17 cellular contexts compared by ENCODE assay signal in genomic region chr3:122410111-122410510, GRCh38. TPM values are rescaled to one million over a fixed set of nuclear protein-coding genes. Genes with fewer than 3 reads are reported as not detected.
DNase-seq lines count a peak whose midpoint lies in the region; ATAC-seq and TF ChIP-seq lines count a peak whose summit lies in the region.
"Had no signal": no experiment of that assay in that cellular context is flagged by ENCODE, and none has a peak within 500 bp of the region (broad histone marks: within the 10 kb centered on the region; RNA-seq: fewer than 3 reads in every experiment).

No MANE protein-coding gene starts in this region.

- peak overlapping the region in 1 of 2 experiments; percentile 44 for H3K4me3 ChIP-seq in neutrophil (ENCODE audit: low read depth in 1 of 2, low read length in 1 of 2)

- H3K27ac Mint-ChIP-seq in activated CD8-positive, alpha-beta T cell treated with anti-CD3 and anti-CD28 coated beads for 36 hours: peak overlapping the region; percentile 82
- no peak overlapping the region for H3K27ac Mint-ChIP-seq in activated CD8-positive, alpha-beta T cell treated with anti-CD3 and anti-CD28 coated beads, Interleukin-2, amount 10 ng/mL, durations not matched to agents 7 days and 5 days
- H3K27ac Mint-ChIP-seq in CD14-positive monocyte: peak overlapping the region in 5 of 7 donors; percentile 70 to 99 (median 92)
- H3K27ac Mint-ChIP-seq in activated naive CD8-positive, alpha-beta T cell treated with anti-CD3 and anti-CD28 coated beads for 36 hours: peak overlapping the region; percentile 76

- intact Hi-C loops in activated CD8-positive, alpha-beta T cell treated with anti-CD3 and anti-CD28 coated beads for 36 hours (cut with micrococcal nuclease): loop anchor here (10.0 kb wide), 1 partner anchor 275 kb away; the partner anchor contains the start of gene PARP14
- intact Hi-C loops in CD14-positive monocyte (cut with micrococcal nuclease): loop anchor here (10.0 kb wide), 2 partner anchors 105 to 865 kb away; partner anchors contain the start of genes POLQ (in 2 of the 2) and KPNA1 (in 1 of the 2)
- intact Hi-C loops in posterior cingulate gyrus (cut with DNase I): no loop called here

- no peaks in the 10 kb centered on the region for H3K9me3 ChIP-seq in neutrophil

- ATAC-seq in activated CD8-positive, alpha-beta T cell treated with anti-CD3 and anti-CD28 coated beads for 36 hours: no peak
- ATAC-seq in activated CD8-positive, alpha-beta T cell treated with anti-CD3 and anti-CD28 coated beads, Interleukin-2, amount 10 ng/mL, durations not matched to agents 7 days and 5 days: no peak
- ATAC-seq: HepG2 had no signal

- CTCF ChIA-PET in activated CD8-positive, alpha-beta T cell treated with anti-CD3 and anti-CD28 coated beads for 36 hours (lab: Charles Lee): interaction anchor here (1.0 to 1.7 kb wide), 2 partner anchors 26 to 269 kb away, joined by 4 to 5 read pairs; partner anchors contain the start of gene FAM162A
- CTCF ChIA-PET in activated CD8-positive, alpha-beta T cell treated with anti-CD3 and anti-CD28 coated beads, Interleukin-2, amount 10 ng/mL, durations not matched to agents 7 days and 5 days (lab: Charles Lee): interaction anchor here (0.8 to 4.8 kb wide), 3 partner anchors 17 to 25 kb away, joined by 3 to 23 read pairs (median 23); partner anchors contain the start of gene FAM162A

- H3K36me3 ChIP-seq in neutrophil: peaks cover 7% of the 10 kb centered on the region

- H3K4me1 ChIP-seq in neutrophil (ENCODE audit: control insufficient read depth in 1 of 2, insufficient read depth in 1 of 2, low read depth in 1 of 2, low read length in 1 of 2): peaks cover 18 to 23% of the 10 kb centered on the region in 2 experiments

- H3K4me3 Mint-ChIP-seq in activated CD8-positive, alpha-beta T cell treated with anti-CD3 and anti-CD28 coated beads for 36 hours: no peak overlapping the region
- H3K4me3 Mint-ChIP-seq in activated CD8-positive, alpha-beta T cell treated with anti-CD3 and anti-CD28 coated beads, Interleukin-2, amount 10 ng/mL, durations not matched to agents 7 days and 5 days: no peak overlapping the region
- peak overlapping the region in 1 of 2 donors; percentile 91 for H3K4me3 Mint-ChIP-seq in CD14-positive monocyte
- no peak overlapping the region for H3K4me3 Mint-ChIP-seq in activated naive CD8-positive, alpha-beta T cell treated with anti-CD3 and anti-CD28 coated beads for 36 hours

- no peak for TF ChIP-seq CTCF in activated CD8-positive, alpha-beta T cell treated with anti-CD3 and anti-CD28 coated beads for 36 hours (IDR thresholded peaks at IDR 0.05)
- no peak for TF ChIP-seq CTCF in CD14-positive monocyte (IDR thresholded peaks at IDR 0.05)
- TF ChIP-seq CTCF in neutrophil (IDR thresholded peaks at IDR 0.05): no peak

- POLR2A ChIA-PET in activated CD8-positive, alpha-beta T cell treated with anti-CD3 and anti-CD28 coated beads for 36 hours (lab: Charles Lee): no interaction called here
- POLR2A ChIA-PET in activated CD8-positive, alpha-beta T cell treated with anti-CD3 and anti-CD28 coated beads, Interleukin-2, amount 10 ng/mL, durations not matched to agents 7 days and 5 days (lab: Charles Lee): no interaction called here

- no peaks in the 10 kb centered on the region for H3K9me3 Mint-ChIP-seq in activated CD8-positive, alpha-beta T cell treated with anti-CD3 and anti-CD28 coated beads for 36 hours
- no peaks in the 10 kb centered on the region for H3K9me3 Mint-ChIP-seq in activated CD8-positive, alpha-beta T cell treated with anti-CD3 and anti-CD28 coated beads, Interleukin-2, amount 10 ng/mL, durations not matched to agents 7 days and 5 days (ENCODE audit: insufficient read depth)
- peaks cover 0 to 2% (median 0%) of the 10 kb centered on the region in 7 donors for H3K9me3 Mint-ChIP-seq in CD14-positive monocyte
- no peaks in the 10 kb centered on the region for H3K9me3 Mint-ChIP-seq in activated naive CD8-positive, alpha-beta T cell treated with anti-CD3 and anti-CD28 coated beads for 36 hours

- no peak for DNase-seq in activated CD8-positive, alpha-beta T cell treated with anti-CD3 and anti-CD28 coated beads for 36 hours
- no peak for DNase-seq in activated CD8-positive, alpha-beta T cell treated with anti-CD3 and anti-CD28 coated beads, Interleukin-2, amount 10 ng/mL, durations not matched to agents 7 days and 5 days
- DNase-seq in CD14-positive monocyte (ENCODE audit: low spot score): no peak
- DNase-seq in activated naive CD8-positive, alpha-beta T cell treated with anti-CD3 and anti-CD28 coated beads for 36 hours: no peak
- DNase-seq in posterior cingulate gyrus: no peak
- DNase-seq in UCSD-AML1 (lab: John Stamatoyannopoulos, UW; ENCODE audit: unreplicated experiment): no peak
- no peak for DNase-seq in T1000 (lab: John Stamatoyannopoulos, UW)
- DNase-seq: C1 segment of cervical spinal cord, COR-L47, H7, Karpas-422, NCI-H1417, NCI-H446 treated with DMSO at 0.1 percent for 48 hours, NCI-H748 treated with DMSO at 0.1 percent for 48 hours, PC-3 had no signal

- H3K36me3 Mint-ChIP-seq in activated CD8-positive, alpha-beta T cell treated with anti-CD3 and anti-CD28 coated beads for 36 hours (ENCODE audit: low read depth): peaks cover 75% of the 10 kb centered on the region
- peaks cover 51% of the 10 kb centered on the region for H3K36me3 Mint-ChIP-seq in activated CD8-positive, alpha-beta T cell treated with anti-CD3 and anti-CD28 coated beads, Interleukin-2, amount 10 ng/mL, durations not matched to agents 7 days and 5 days (ENCODE audit: low read depth)
- H3K36me3 Mint-ChIP-seq in CD14-positive monocyte: peaks cover 14 to 31% of the 10 kb centered on the region in 2 donors
- peaks cover 26% of the 10 kb centered on the region for H3K36me3 Mint-ChIP-seq in activated naive CD8-positive, alpha-beta T cell treated with anti-CD3 and anti-CD28 coated beads for 36 hours

- no peaks in the 10 kb centered on the region for H3K27me3 Mint-ChIP-seq in activated CD8-positive, alpha-beta T cell treated with anti-CD3 and anti-CD28 coated beads for 36 hours
- no peaks in the 10 kb centered on the region for H3K27me3 Mint-ChIP-seq in activated CD8-positive, alpha-beta T cell treated with anti-CD3 and anti-CD28 coated beads, Interleukin-2, amount 10 ng/mL, durations not matched to agents 7 days and 5 days (ENCODE audit: low read depth)
- H3K27me3 Mint-ChIP-seq in CD14-positive monocyte (ENCODE audit: low read depth in 3 of 3): no peaks in the 10 kb centered on the region
- no peaks in the 10 kb centered on the region for H3K27me3 Mint-ChIP-seq in activated naive CD8-positive, alpha-beta T cell treated with anti-CD3 and anti-CD28 coated beads for 36 hours

- no peaks in the 10 kb centered on the region for H3K27me3 ChIP-seq in neutrophil

- H3K4me1 Mint-ChIP-seq in activated CD8-positive, alpha-beta T cell treated with anti-CD3 and anti-CD28 coated beads for 36 hours (ENCODE audit: low read depth): peaks cover 62% of the 10 kb centered on the region
- peaks cover 30% of the 10 kb centered on the region for H3K4me1 Mint-ChIP-seq in activated CD8-positive, alpha-beta T cell treated with anti-CD3 and anti-CD28 coated beads, Interleukin-2, amount 10 ng/mL, durations not matched to agents 7 days and 5 days (ENCODE audit: low read depth)
- peaks cover 46% of the 10 kb centered on the region for H3K4me1 Mint-ChIP-seq in CD14-positive monocyte
- H3K4me1 Mint-ChIP-seq in activated naive CD8-positive, alpha-beta T cell treated with anti-CD3 and anti-CD28 coated beads for 36 hours: peaks cover 47% of the 10 kb centered on the region

- peak overlapping the region; percentile 84 for H3K27ac ChIP-seq in neutrophil

RNA-seq across cellular contexts. Expression of gene WDR5B, which starts 5.8 kb away (rescaled TPM):
- total RNA-seq in activated CD8-positive, alpha-beta T cell treated with anti-CD3 and anti-CD28 coated beads for 36 hours: 1 to 10 TPM; 3.2 to 3.4 TPM
- total RNA-seq in activated CD8-positive, alpha-beta T cell treated with anti-CD3 and anti-CD28 coated beads, Interleukin-2, amount 10 ng/mL, durations not matched to agents 7 days and 5 days: 1 to 10 TPM; 4.5 to 5.1 TPM
- polyA plus RNA-seq in CD14-positive monocyte: under 1 TPM; 0.85 TPM
- total RNA-seq in activated naive CD8-positive, alpha-beta T cell treated with anti-CD3 and anti-CD28 coated beads for 36 hours: 1 to 10 TPM; 2.4 to 2.5 TPM

RNA-seq across cellular contexts. Expression of gene FAM162A, which starts 26.1 kb away (rescaled TPM):
- 100 to 1,000 TPM; 202 to 204 TPM for total RNA-seq in activated CD8-positive, alpha-beta T cell treated with anti-CD3 and anti-CD28 coated beads for 36 hours
- 10 to 100 TPM; 78.0 to 78.4 TPM for total RNA-seq in activated CD8-positive, alpha-beta T cell treated with anti-CD3 and anti-CD28 coated beads, Interleukin-2, amount 10 ng/mL, durations not matched to agents 7 days and 5 days
- polyA plus RNA-seq in CD14-positive monocyte: 10 to 100 TPM; 24.2 to 28.5 TPM
- 100 to 1,000 TPM; 147 to 148 TPM for total RNA-seq in activated naive CD8-positive, alpha-beta T cell treated with anti-CD3 and anti-CD28 coated beads for 36 hours

RNA-seq across cellular contexts. Expression of gene MIX23, which starts 27.1 kb away (rescaled TPM):
- total RNA-seq in activated CD8-positive, alpha-beta T cell treated with anti-CD3 and anti-CD28 coated beads for 36 hours: 100 to 1,000 TPM; 154 to 168 TPM
- total RNA-seq in activated CD8-positive, alpha-beta T cell treated with anti-CD3 and anti-CD28 coated beads, Interleukin-2, amount 10 ng/mL, durations not matched to agents 7 days and 5 days: 10 to 100 TPM; 40.0 to 47.3 TPM
- polyA plus RNA-seq in CD14-positive monocyte: 1 to 10 TPM; 5.2 to 8.2 TPM
- total RNA-seq in activated naive CD8-positive, alpha-beta T cell treated with anti-CD3 and anti-CD28 coated beads for 36 hours: 100 to 1,000 TPM; 170 to 210 TPM
